ENCODE assay signal across 20 cellular contexts in genomic region chr3:183504597-183504996, GRCh38. TPM values are rescaled to one million over a fixed set of nuclear protein-coding genes. Genes with fewer than 3 reads are reported as not detected.
"Had no signal": no experiment of that assay in that cellular context is flagged by ENCODE, and none has a peak within 500 bp of the region (broad histone marks: within the 10 kb centered on the region; RNA-seq: fewer than 3 reads in every experiment).

No MANE protein-coding gene starts in this region.

- H3K27me3 Mint-ChIP-seq: T-cell had no signal

- H3K27ac ChIP-seq: brain microvascular endothelial cell, cardiac muscle cell, WERI-Rb-1 had no signal

- H3K4me3 Mint-ChIP-seq: activated T-cell treated with anti-CD3 and anti-CD28 coated beads, Interleukin-2, amount 50 U/mL, for 72 hours; T-cell had no signal

- H3K27ac Mint-ChIP-seq: T-cell had no signal

- H3K27me3 ChIP-seq: brain microvascular endothelial cell, cardiac muscle cell had no signal

- H3K4me3 ChIP-seq: cardiac muscle cell had no signal

- DNase-seq: activated CD4-positive, alpha-beta T cell treated with anti-CD3 and anti-CD28 coated beads for 4 hours; activated CD4-positive, alpha-beta T cell treated with anti-CD3 and anti-CD28 coated beads, Interleukin-2, amount 50 U/mL, for 4 hours; activated CD8-positive, alpha-beta memory T cell treated with anti-CD3 and anti-CD28 coated beads for 24 hours; activated naive CD4-positive, alpha-beta T cell treated with anti-CD3 and anti-CD28 coated beads, Interleukin-2, amount 50 U/mL, for 16 hours; activated T-cell treated with anti-CD3 and anti-CD28 coated beads, Interleukin-2, amount 50 U/mL, for 72 hours; brain microvascular endothelial cell; KG1; NCI-H1092; NCI-H1417; NCI-H2029; NCI-H2107; NCI-H345; NCI-H510A; NCI-H69; SIG-M5; T-cell; WERI-Rb-1 had no signal

- H3K36me3 ChIP-seq: brain microvascular endothelial cell, cardiac muscle cell, WERI-Rb-1 had no signal

- ATAC-seq: activated T-cell treated with anti-CD3 and anti-CD28 coated beads, Interleukin-2, amount 50 U/mL, for 72 hours; T-cell had no signal

RNA-seq across cellular contexts. Expression of gene KLHL6, which starts 50.9 kb away (rescaled TPM):
- total RNA-seq: MCF 10A, RPMI7951 had no signal
- polyA plus RNA-seq: cardiac muscle cell had no signal
